ENCODE assay signal across 8 cellular contexts in genomic region chr9:94165592-94166236, GRCh38.
A peak's percentile ranks its signal among the peaks of the same experiment; 100 is the strongest.
DNase-seq lines count a peak whose midpoint lies in the region; ATAC-seq, FAIRE-seq and TF ChIP-seq lines count a peak whose summit lies in the region.

No MANE protein-coding gene starts in this region.

- H3K27ac Mint-ChIP-seq in T-helper 1 cell treated with Interleukin-12 subunit alpha and Interleukin-12 subunit beta and Interleukin-4 antibody, amounts not matched to agents 30 μg/mL and 1 μg/mL, for 36 hours, result peak overlapping the region; percentile 49
- peak overlapping the region; percentile 91 for H3K27ac Mint-ChIP-seq in progenitor cell of endocrine pancreas

- peak; percentile 87 for ATAC-seq in HG02885 (IDR thresholded peaks at IDR 0.05; ENCODE audit: poor library complexity, unreplicated experiment)

- H3K9me3 ChIP-seq in left ventricle myocardium inferior (replicated peaks), result no peaks in the 10 kb centered on the region

- intact Hi-C loops in left ventricle myocardium inferior (cut with micrococcal nuclease), result no loop called here

- H3K4me1 ChIP-seq in left ventricle myocardium inferior, result peaks cover 37% of the 10 kb centered on the region

- peaks cover 36% of the 10 kb centered on the region for H3K4me1 Mint-ChIP-seq in T-helper 1 cell treated with Interleukin-12 subunit alpha and Interleukin-12 subunit beta and Interleukin-4 antibody, amounts not matched to agents 30 μg/mL and 1 μg/mL, for 36 hours (ENCODE audit: low read depth)
- H3K4me1 Mint-ChIP-seq in progenitor cell of endocrine pancreas (ENCODE audit: low read depth), result peaks cover 31% of the 10 kb centered on the region

- H3K36me3 Mint-ChIP-seq in T-helper 1 cell treated with Interleukin-12 subunit alpha and Interleukin-12 subunit beta and Interleukin-4 antibody, amounts not matched to agents 30 μg/mL and 1 μg/mL, for 36 hours (ENCODE audit: low read depth), result peaks cover 2% of the 10 kb centered on the region
- no peaks in the 10 kb centered on the region for H3K36me3 Mint-ChIP-seq in progenitor cell of endocrine pancreas (ENCODE audit: insufficient read depth)

- no peak for TF ChIP-seq CTCF in left ventricle myocardium inferior (IDR thresholded peaks at IDR 0.05; ENCODE audit: borderline replicate concordance)
- TF ChIP-seq CTCF in progenitor cell of endocrine pancreas (IDR thresholded peaks at IDR 0.05; ENCODE audit: unreplicated experiment), result no peak

- H3K27me3 ChIP-seq in left ventricle myocardium inferior (ENCODE audit: low read depth), result no peaks in the 10 kb centered on the region

- H3K36me3 ChIP-seq in left ventricle myocardium inferior, result no peaks in the 10 kb centered on the region

- H3K27ac ChIP-seq in left ventricle myocardium inferior (replicated peaks), result peak overlapping the region; percentile 100

- H3K4me3 Mint-ChIP-seq in T-helper 1 cell treated with Interleukin-12 subunit alpha and Interleukin-12 subunit beta and Interleukin-4 antibody, amounts not matched to agents 30 μg/mL and 1 μg/mL, for 36 hours, result peak overlapping the region; percentile 82
- peak overlapping the region; percentile 66 for H3K4me3 Mint-ChIP-seq in progenitor cell of endocrine pancreas (ENCODE audit: low read depth)

- H3K27me3 Mint-ChIP-seq in T-helper 1 cell treated with Interleukin-12 subunit alpha and Interleukin-12 subunit beta and Interleukin-4 antibody, amounts not matched to agents 30 μg/mL and 1 μg/mL, for 36 hours (ENCODE audit: low read depth), result no peaks in the 10 kb centered on the region
- no peaks in the 10 kb centered on the region for H3K27me3 Mint-ChIP-seq in progenitor cell of endocrine pancreas

- DNase-seq in GM12892 (ENCODE audit: insufficient read length) (peak; percentile 97), NCI-H1694 (lab: John Stamatoyannopoulos, UW) (peak; percentile 88), amygdala (lab: John Stamatoyannopoulos, UW) (peak; percentile 46 to 99 (median 98)), left ventricle myocardium inferior (peak; percentile 98), progenitor cell of endocrine pancreas (ENCODE audit: low spot score, unreplicated experiment) (peak; percentile 94), ureter (ENCODE audit: low spot score) (peak; percentile 98)

- peak; percentile 100 for FAIRE-seq in GM12892 (lab: Jason Lieb, UNC)

- H3K4me3 ChIP-seq in left ventricle myocardium inferior, result peak overlapping the region; percentile 91

- no peaks in the 10 kb centered on the region for H3K9me3 Mint-ChIP-seq in T-helper 1 cell treated with Interleukin-12 subunit alpha and Interleukin-12 subunit beta and Interleukin-4 antibody, amounts not matched to agents 30 μg/mL and 1 μg/mL, for 36 hours
- H3K9me3 Mint-ChIP-seq in progenitor cell of endocrine pancreas (ENCODE audit: low read depth), result no peaks in the 10 kb centered on the region

- no peak for TF ChIP-seq POLR2A in GM12892 (IDR thresholded peaks at IDR 0.05; ENCODE audit: low read depth, low read length)

Comparison
In these comparisons a context has a peak if more than half of its experiments do, and no peak if none do; other contexts are left out.
1. Peak in every context shown above with its lines: DNase-seq, ATAC-seq, H3K4me3 ChIP-seq and H3K27ac ChIP-seq.